ENCODE assay signal across 8 cellular contexts in genomic region chr2:205776139-205776538, GRCh38.
DNase-seq lines count a peak whose midpoint lies in the region; ATAC-seq and TF ChIP-seq lines count a peak whose summit lies in the region.

No MANE protein-coding gene starts in this region.

- TF ChIP-seq CTCF in WTC11 (IDR thresholded peaks at IDR 0.05) (peak; percentile 92), cardiac muscle cell (IDR thresholded peaks at IDR 0.05; ENCODE audit: low read depth, low read length) (peak; percentile 68)

- H3K9me3 Mint-ChIP-seq in WTC11, result no peaks in the 10 kb centered on the region

- H3K4me3 Mint-ChIP-seq in WTC11, result peak overlapping the region; percentile 7; the same call in 1 of the 2 replicates

- ATAC-seq in HG03565 (IDR thresholded peaks at IDR 0.05; ENCODE audit: unreplicated experiment), result peak; percentile 54
- peak; percentile 98 for ATAC-seq in WTC11
- no peak for ATAC-seq in HG02763 (IDR thresholded peaks at IDR 0.05; ENCODE audit: unreplicated experiment)

- no peaks in the 10 kb centered on the region for H3K36me3 Mint-ChIP-seq in WTC11

- peaks cover 9% of the 10 kb centered on the region for H3K4me1 Mint-ChIP-seq in WTC11

- no peaks in the 10 kb centered on the region; the same call in 1 of the 2 replicates for H3K27me3 Mint-ChIP-seq in WTC11 (ENCODE audit: low read depth)

- H3K4me3 ChIP-seq in cardiac muscle cell, result no peak overlapping the region

- H3K27me3 ChIP-seq in cardiac muscle cell, result no peaks in the 10 kb centered on the region

- no peak overlapping the region for H3K27ac Mint-ChIP-seq in WTC11

- peak; percentile 18 to 19 for DNase-seq in stimulated activated CD4-positive, alpha-beta T cell treated with anti-CD3 and anti-CD28 coated beads, Interleukin-15, amount 100 ng/mL, for 48 hours (ENCODE audit: low read depth in 2 of 2)
- no peak for DNase-seq in stimulated activated CD4-positive, alpha-beta T cell treated with anti-CD3 and anti-CD28 coated beads, Interleukin-4, amount 100 ng/mL, for 1 hour
- DNase-seq in WTC11 (ENCODE audit: low spot score) (peak; percentile 95), cardiac muscle cell (ENCODE audit: low read depth in 1 of 2, low spot score in 1 of 2) (peak; percentile 30 to 65), NCI-H2196 treated with DMSO at 0.1 percent for 48 hours (lab: John Stamatoyannopoulos, UW; ENCODE audit: unreplicated experiment) (no peak)
- peak; percentile 47 for DNase-seq in stimulated activated CD4-positive, alpha-beta T cell treated with anti-CD3 and anti-CD28 coated beads, Interleukin-1b, Interleukin-23, amount 100 ng/mL, for 48 hours

- CTCF ChIA-PET in WTC11 (lab: Charles Lee), result interaction anchor here (0.6 to 5.2 kb wide), 8 partner anchors 19 to 158 kb away, joined by 3 to 70 read pairs (median 4); no protein-coding TSS in a partner anchor

- H3K9me3 ChIP-seq in cardiac muscle cell (ENCODE audit: low read depth), result no peaks in the 10 kb centered on the region

- no peaks in the 10 kb centered on the region for H3K36me3 ChIP-seq in cardiac muscle cell

- POLR2A ChIA-PET in WTC11 (lab: Charles Lee), result no interaction called here

- H3K27ac ChIP-seq in cardiac muscle cell, result no peak overlapping the region

- no peaks in the 10 kb centered on the region for H3K4me1 ChIP-seq in cardiac muscle cell (ENCODE audit: low read depth)

TF ChIP-seq in WTC11, 78 proteins besides CTCF, POLR2A, EP300 and RAD21:
- TF ChIP-seq ZSCAN18 (CRISPR knock-in tag; IDR thresholded peaks at IDR 0.05), result peak; percentile 1; the same call in 1 of the 2 replicates
- TF ChIP-seq ZNF671 (CRISPR knock-in tag; IDR thresholded peaks at IDR 0.05), result no peak
- 0 out of 2 replicates have a peak, but pooled peaks have one; percentile 20 for TF ChIP-seq FOXP1 (CRISPR knock-in tag; IDR thresholded peaks at IDR 0.05; ENCODE audit: borderline replicate concordance)
- no peak for TF ChIP-seq ELF4 (CRISPR knock-in tag; IDR thresholded peaks at IDR 0.05; ENCODE audit: low read depth)
- TF ChIP-seq, protein P1, sequence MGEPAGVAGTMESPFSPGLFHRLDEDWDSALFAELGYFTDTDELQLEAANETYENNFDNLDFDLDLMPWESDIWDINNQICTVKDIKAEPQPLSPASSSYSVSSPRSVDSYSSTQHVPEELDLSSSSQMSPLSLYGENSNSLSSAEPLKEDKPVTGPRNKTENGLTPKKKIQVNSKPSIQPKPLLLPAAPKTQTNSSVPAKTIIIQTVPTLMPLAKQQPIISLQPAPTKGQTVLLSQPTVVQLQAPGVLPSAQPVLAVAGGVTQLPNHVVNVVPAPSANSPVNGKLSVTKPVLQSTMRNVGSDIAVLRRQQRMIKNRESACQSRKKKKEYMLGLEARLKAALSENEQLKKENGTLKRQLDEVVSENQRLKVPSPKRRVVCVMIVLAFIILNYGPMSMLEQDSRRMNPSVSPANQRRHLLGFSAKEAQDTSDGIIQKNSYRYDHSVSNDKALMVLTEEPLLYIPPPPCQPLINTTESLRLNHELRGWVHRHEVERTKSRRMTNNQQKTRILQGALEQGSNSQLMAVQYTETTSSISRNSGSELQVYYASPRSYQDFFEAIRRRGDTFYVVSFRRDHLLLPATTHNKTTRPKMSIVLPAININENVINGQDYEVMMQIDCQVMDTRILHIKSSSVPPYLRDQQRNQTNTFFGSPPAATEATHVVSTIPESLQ (CRISPR knock-in tag; IDR thresholded peaks at IDR 0.05), result no peak
- TF ChIP-seq SMAD3 (CRISPR knock-in tag; IDR thresholded peaks at IDR 0.05; ENCODE audit: borderline replicate concordance), result 0 out of 2 replicates have a peak, but pooled peaks have one; percentile 29
- 0 out of 2 replicates have a peak, but pooled peaks have one; percentile 34 for TF ChIP-seq AFF4 (CRISPR knock-in tag; IDR thresholded peaks at IDR 0.05; ENCODE audit: borderline replicate concordance)
- TF ChIP-seq CREM (CRISPR knock-in tag; IDR thresholded peaks at IDR 0.05), result peak; percentile 71; the same call in 1 of the 2 replicates
- TF ChIP-seq, protein P2, sequence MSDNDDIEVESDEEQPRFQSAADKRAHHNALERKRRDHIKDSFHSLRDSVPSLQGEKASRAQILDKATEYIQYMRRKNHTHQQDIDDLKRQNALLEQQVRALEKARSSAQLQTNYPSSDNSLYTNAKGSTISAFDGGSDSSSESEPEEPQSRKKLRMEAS (CRISPR knock-in tag; IDR thresholded peaks at IDR 0.05), result peak; percentile 57
- 0 out of 2 replicates have a peak, but pooled peaks have one; percentile 59 for TF ChIP-seq CBFB (CRISPR knock-in tag; IDR thresholded peaks at IDR 0.05; ENCODE audit: low read depth)
- 0 out of 2 replicates have a peak, but pooled peaks have one; percentile 38 for TF ChIP-seq MLX (CRISPR knock-in tag; IDR thresholded peaks at IDR 0.05)
- TF ChIP-seq, protein P3, sequence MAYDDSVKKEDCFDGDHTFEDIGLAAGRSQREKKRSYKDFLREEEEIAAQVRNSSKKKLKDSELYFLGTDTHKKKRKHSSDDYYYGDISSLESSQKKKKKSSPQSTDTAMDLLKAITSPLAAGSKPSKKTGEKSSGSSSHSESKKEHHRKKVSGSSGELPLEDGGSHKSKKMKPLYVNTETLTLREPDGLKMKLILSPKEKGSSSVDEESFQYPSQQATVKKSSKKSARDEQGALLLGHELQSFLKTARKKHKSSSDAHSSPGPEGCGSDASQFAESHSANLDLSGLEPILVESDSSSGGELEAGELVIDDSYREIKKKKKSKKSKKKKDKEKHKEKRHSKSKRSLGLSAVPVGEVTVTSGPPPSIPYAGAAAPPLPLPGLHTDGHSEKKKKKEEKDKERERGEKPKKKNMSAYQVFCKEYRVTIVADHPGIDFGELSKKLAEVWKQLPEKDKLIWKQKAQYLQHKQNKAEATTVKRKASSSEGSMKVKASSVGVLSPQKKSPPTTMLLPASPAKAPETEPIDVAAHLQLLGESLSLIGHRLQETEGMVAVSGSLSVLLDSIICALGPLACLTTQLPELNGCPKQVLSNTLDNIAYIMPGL (CRISPR knock-in tag; IDR thresholded peaks at IDR 0.05), result peak; percentile 80; the same call in 1 of the 2 replicates
- TF ChIP-seq TP53 (CRISPR knock-in tag; IDR thresholded peaks at IDR 0.05), result peak; percentile 15; the same call in 1 of the 2 replicates
- peak; percentile 90; the same call in 1 of the 2 replicates for TF ChIP-seq ETV6 (CRISPR knock-in tag; IDR thresholded peaks at IDR 0.05)
- TF ChIP-seq, protein P4, sequence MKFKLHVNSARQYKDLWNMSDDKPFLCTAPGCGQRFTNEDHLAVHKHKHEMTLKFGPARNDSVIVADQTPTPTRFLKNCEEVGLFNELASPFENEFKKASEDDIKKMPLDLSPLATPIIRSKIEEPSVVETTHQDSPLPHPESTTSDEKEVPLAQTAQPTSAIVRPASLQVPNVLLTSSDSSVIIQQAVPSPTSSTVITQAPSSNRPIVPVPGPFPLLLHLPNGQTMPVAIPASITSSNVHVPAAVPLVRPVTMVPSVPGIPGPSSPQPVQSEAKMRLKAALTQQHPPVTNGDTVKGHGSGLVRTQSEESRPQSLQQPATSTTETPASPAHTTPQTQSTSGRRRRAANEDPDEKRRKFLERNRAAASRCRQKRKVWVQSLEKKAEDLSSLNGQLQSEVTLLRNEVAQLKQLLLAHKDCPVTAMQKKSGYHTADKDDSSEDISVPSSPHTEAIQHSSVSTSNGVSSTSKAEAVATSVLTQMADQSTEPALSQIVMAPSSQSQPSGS (CRISPR knock-in tag; IDR thresholded peaks at IDR 0.05; ENCODE audit: borderline replicate concordance, low read depth), result no peak
- TF ChIP-seq GABPB1 (CRISPR knock-in tag; IDR thresholded peaks at IDR 0.05), result peak; percentile 21; the same call in 1 of the 2 replicates

Comparison
In these comparisons a context has a peak if more than half of its experiments do, and no peak if none do; other contexts are left out.
1. DNase-seq: peak in stimulated activated CD4-positive, alpha-beta T cell treated with anti-CD3 and anti-CD28 coated beads, Interleukin-15, amount 100 ng/mL, for 48 hours (2 of 2), WTC11 (single experiment), cardiac muscle cell (2 of 2) and stimulated activated CD4-positive, alpha-beta T cell treated with anti-CD3 and anti-CD28 coated beads, Interleukin-1b, Interleukin-23, amount 100 ng/mL, for 48 hours (single experiment); none in stimulated activated CD4-positive, alpha-beta T cell treated with anti-CD3 and anti-CD28 coated beads, Interleukin-4, amount 100 ng/mL, for 1 hour (single experiment) and NCI-H2196 treated with DMSO at 0.1 percent for 48 hours (single experiment).